8 cellular contexts compared by ENCODE assay signal in the genomic region with DNA sequence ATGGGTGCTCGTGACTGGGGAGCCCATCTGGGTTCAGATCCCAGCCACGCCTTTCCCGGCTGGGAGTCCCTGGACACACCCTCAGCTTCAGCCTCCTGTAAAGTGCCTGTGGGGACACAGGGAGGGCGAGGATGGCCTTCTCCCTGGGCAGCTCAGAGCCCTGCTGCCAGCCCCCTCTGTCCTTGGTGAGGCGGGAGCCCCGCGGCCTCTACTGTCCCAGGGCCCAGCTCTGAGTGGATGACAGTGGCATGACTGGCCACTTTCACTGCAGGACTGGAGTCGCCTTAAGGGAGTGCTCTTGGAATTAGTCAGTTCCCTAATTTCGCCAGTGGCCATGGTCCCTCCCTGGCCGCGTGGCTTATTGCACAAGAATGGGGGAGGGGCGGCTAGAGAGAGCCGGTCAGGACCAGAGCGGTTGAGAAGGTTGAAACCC. TPM values are rescaled to one million over a fixed set of nuclear protein-coding genes. Genes with fewer than 3 reads are reported as not detected.
DNase-seq lines count a peak whose midpoint lies in the region; ATAC-seq, FAIRE-seq and TF ChIP-seq lines count a peak whose summit lies in the region.

No MANE protein-coding gene starts in this region.

- H3K4me3 ChIP-seq in gastroesophageal sphincter = peak overlapping the region in 1 of 2 donors; percentile 99

- peaks cover 9% of the 10 kb centered on the region for H3K36me3 Mint-ChIP-seq in progenitor cell of endocrine pancreas (ENCODE audit: insufficient read depth)

- no peak for TF ChIP-seq POLR2A in gastroesophageal sphincter (IDR thresholded peaks at IDR 0.05)
- no peak for TF ChIP-seq POLR2A in GM12892 (IDR thresholded peaks at IDR 0.05; ENCODE audit: low read depth, low read length)

- no peak for TF ChIP-seq EP300 in gastroesophageal sphincter (IDR thresholded peaks at IDR 0.05)

- peaks cover 30% of the 10 kb centered on the region for H3K4me1 Mint-ChIP-seq in progenitor cell of endocrine pancreas (ENCODE audit: low read depth)

- H3K27me3 ChIP-seq in gastroesophageal sphincter = no peaks in the 10 kb centered on the region

- H3K27me3 Mint-ChIP-seq in progenitor cell of endocrine pancreas = no peaks in the 10 kb centered on the region

- FAIRE-seq in GM12892 (lab: Jason Lieb, UNC) = no peak

- H3K27ac ChIP-seq in gastroesophageal sphincter = peak overlapping the region in 3 of 4 donors; percentile 93 to 99 (median 96)

- no peak overlapping the region for H3K4me3 Mint-ChIP-seq in progenitor cell of endocrine pancreas (ENCODE audit: low read depth)

- DNase-seq in GM03348 (ENCODE audit: low spot score) (peak; percentile 76), SW480 (ENCODE audit: low spot score) (peak; percentile 73), progenitor cell of endocrine pancreas (ENCODE audit: low spot score, unreplicated experiment) (no peak), GM12892 (ENCODE audit: insufficient read length) (no peak)
- no peak for DNase-seq in stimulated activated CD4-positive, alpha-beta T cell treated with anti-CD3 and anti-CD28 coated beads, Interleukin-4, amount 100 ng/mL, for 24 hours
- no peak for DNase-seq in activated T-cell treated with anti-CD3 and anti-CD28 coated beads, Interleukin-2, amount 50 U/mL, for 48 hours

- H3K27ac Mint-ChIP-seq in progenitor cell of endocrine pancreas = peak overlapping the region; percentile 45

- H3K9me3 Mint-ChIP-seq in progenitor cell of endocrine pancreas (ENCODE audit: low read depth) = no peaks in the 10 kb centered on the region

- ATAC-seq in gastroesophageal sphincter (peak; percentile 25), HG03097 (IDR thresholded peaks at IDR 0.05; ENCODE audit: low FRiP score, unreplicated experiment) (no peak)

- TF ChIP-seq CTCF in gastroesophageal sphincter (IDR thresholded peaks at IDR 0.05) (no peak), progenitor cell of endocrine pancreas (IDR thresholded peaks at IDR 0.05; ENCODE audit: unreplicated experiment) (no peak)

- H3K36me3 ChIP-seq in gastroesophageal sphincter = peaks cover 0 to 42% of the 10 kb centered on the region in 2 donors

- H3K9me3 ChIP-seq in gastroesophageal sphincter = no peaks in the 10 kb centered on the region

- WGBS in gastroesophageal sphincter (ENCODE audit: low coverage in 1 of 2), 2 donors = 76% methylated on average over 2 of the region's 14 CpGs; no CpG with 5 or more reads in 1 of the 2 donors

- peaks cover 9 to 82% (median 56%) of the 10 kb centered on the region in 3 donors for H3K4me1 ChIP-seq in gastroesophageal sphincter

RNA-seq across cellular contexts. Expression of gene BRI3, which starts 4.6 kb away (rescaled TPM):
- total RNA-seq in gastroesophageal sphincter = 10 to 100 TPM; 39.0 to 51.4 (median 45.5) TPM
- 124 and 125 TPM in 2 replicates for total RNA-seq in progenitor cell of endocrine pancreas
- polyA plus RNA-seq in GM12892 (2012; ENCODE audit: missing spikeins) = 62.1 TPM

RNA-seq across cellular contexts. Expression of gene TECPR1, which starts 34.1 kb away (rescaled TPM):
- total RNA-seq in gastroesophageal sphincter = 10 to 100 TPM; 18.6 to 22.3 (median 20.4) TPM
- total RNA-seq in progenitor cell of endocrine pancreas = 40.8 and 41.6 TPM in 2 replicates
- polyA plus RNA-seq in GM12892 (2012; ENCODE audit: missing spikeins) = 6.4 TPM

Comparison
In these comparisons a context has a peak if more than half of its experiments do, and no peak if none do; other contexts are left out.
1. DNase-seq: peak in GM03348 (single experiment) and SW480 (single experiment); none in progenitor cell of endocrine pancreas (single experiment), GM12892 (single experiment), stimulated activated CD4-positive, alpha-beta T cell treated with anti-CD3 and anti-CD28 coated beads, Interleukin-4, amount 100 ng/mL, for 24 hours (single experiment) and activated T-cell treated with anti-CD3 and anti-CD28 coated beads, Interleukin-2, amount 50 U/mL, for 48 hours (0 of 2).